9 cellular contexts compared by ENCODE assay signal in genomic region chr14:39762576-39763401, GRCh38.
A peak's percentile ranks its signal among the peaks of the same experiment; 100 is the strongest.
DNase-seq lines count a peak whose midpoint lies in the region; ATAC-seq and FAIRE-seq lines count a peak whose summit lies in the region.
"Had no signal": no experiment of that assay in that cellular context is flagged by ENCODE, and none has a peak within 500 bp of the region (broad histone marks: within the 10 kb centered on the region; RNA-seq: fewer than 3 reads in every experiment).

No MANE protein-coding gene starts in this region.

- peak overlapping the region; percentile 77 for H4K8ac ChIP-seq in mesenchymal stem cell (ENCODE audit: low read length)

- H3K4me3 ChIP-seq in mesenchymal stem cell (ENCODE audit: insufficient read depth in 1 of 2, low read depth in 1 of 2, low read length in 2 of 2) = no peak overlapping the region

- no peaks in the 10 kb centered on the region for H3K79me1 ChIP-seq in mesenchymal stem cell (replicated peaks; ENCODE audit: low read length, poor library complexity, severe bottlenecking)

- peak overlapping the region in 1 of 2 experiments; percentile 75 for H3K4ac ChIP-seq in mesenchymal stem cell (ENCODE audit: low read depth in 1 of 2, low read length in 2 of 2)

- peak overlapping the region; percentile 28 to 86 for H3K18ac ChIP-seq in mesenchymal stem cell (ENCODE audit: low read depth in 1 of 2, low read length in 2 of 2)

- no peak overlapping the region for H3K23ac ChIP-seq in mesenchymal stem cell (ENCODE audit: low read length in 2 of 2)

- peak; percentile 52 for DNase-seq in KBM-7
- peak; percentile 84 for DNase-seq in mesenchymal stem cell
- no peak for DNase-seq in ACHN
- no peak for DNase-seq in HTR-8/SVneo (ENCODE audit: insufficient read length, low spot score)
- no peak for DNase-seq in putamen (ENCODE audit: low spot score)
- no peak for DNase-seq in NCI-H2029 treated with DMSO at 0.1 percent for 48 hours (lab: John Stamatoyannopoulos, UW)

- H3K4me1 ChIP-seq in mesenchymal stem cell (ENCODE audit: control insufficient read depth, insufficient read depth, low read depth, low read length) = no peaks in the 10 kb centered on the region

- no peaks in the 10 kb centered on the region for H3K36me3 ChIP-seq in mesenchymal stem cell (ENCODE audit: control insufficient read depth in 1 of 2, insufficient read depth in 2 of 2, low read depth in 1 of 2, low read length in 2 of 2)

- H2BK12ac ChIP-seq in mesenchymal stem cell (ENCODE audit: low read length in 2 of 2) = peak overlapping the region; percentile 23

- H2BK5ac ChIP-seq in mesenchymal stem cell (ENCODE audit: low read depth, low read length, poor library complexity, severe bottlenecking) = no peak overlapping the region

- no peak overlapping the region for H2BK15ac ChIP-seq in mesenchymal stem cell (ENCODE audit: low read depth, poor library complexity, severe bottlenecking)

- no peak overlapping the region for H3K14ac ChIP-seq in mesenchymal stem cell (ENCODE audit: low read length in 2 of 2)

- in situ Hi-C loops in KBM-7 (cut with MboI; ENCODE audit: low pct_unique_long_range_greater_than_20kb, low sequenced_read_pairs) = no loop called here
- in situ Hi-C loops in ACHN (cut with HindIII; ENCODE audit: low pct_ligation_motif_present, low pct_unique_long_range_greater_than_20kb, low sequenced_read_pairs) = no loop called here

- ATAC-seq in GM18867 (IDR thresholded peaks at IDR 0.05; ENCODE audit: unreplicated experiment) = peak; percentile 57
- ATAC-seq in GM21825 (IDR thresholded peaks at IDR 0.05; ENCODE audit: unreplicated experiment) = peak; percentile 56

- no peak for FAIRE-seq in HTR-8/SVneo (lab: Jason Lieb, UNC)

- no peak overlapping the region for H3K27ac ChIP-seq in mesenchymal stem cell (ENCODE audit: low read length, poor library complexity, severe bottlenecking)
- H3K27ac ChIP-seq: epithelial cell of prostate had no signal

- WGBS in mesenchymal stem cell = 14% methylated on average over 14 of the region's 16 CpGs

- H3K4me2 ChIP-seq in mesenchymal stem cell (ENCODE audit: low read length, poor library complexity, severe bottlenecking) = no peak overlapping the region

- H3K9me3 ChIP-seq in mesenchymal stem cell (ENCODE audit: control insufficient read depth, low read length) = no peaks in the 10 kb centered on the region

- no peaks in the 10 kb centered on the region for H3K27me3 ChIP-seq in mesenchymal stem cell (ENCODE audit: control insufficient read depth in 1 of 2, insufficient read depth in 1 of 2, low read length in 2 of 2)

- H4K91ac ChIP-seq in mesenchymal stem cell (ENCODE audit: low read length) = peak overlapping the region; percentile 90

- H2AK5ac ChIP-seq in mesenchymal stem cell (ENCODE audit: low read length, severe bottlenecking) = no peak overlapping the region

- H2BK120ac ChIP-seq in mesenchymal stem cell (ENCODE audit: low read depth, low read length) = peak overlapping the region; percentile 19

- H2AFZ ChIP-seq in mesenchymal stem cell (ENCODE audit: low read depth, low read length) = no peak overlapping the region

- no peak overlapping the region for H3K9ac ChIP-seq in mesenchymal stem cell (ENCODE audit: low read length)

Comparison
In these comparisons a context has a peak if more than half of its experiments do, and no peak if none do; other contexts are left out.
1. DNase-seq: peak in KBM-7 (single experiment) and mesenchymal stem cell (single experiment); none in ACHN (single experiment), HTR-8/SVneo (single experiment), putamen (single experiment) and NCI-H2029 treated with DMSO at 0.1 percent for 48 hours (single experiment).